In the genomic region with DNA sequence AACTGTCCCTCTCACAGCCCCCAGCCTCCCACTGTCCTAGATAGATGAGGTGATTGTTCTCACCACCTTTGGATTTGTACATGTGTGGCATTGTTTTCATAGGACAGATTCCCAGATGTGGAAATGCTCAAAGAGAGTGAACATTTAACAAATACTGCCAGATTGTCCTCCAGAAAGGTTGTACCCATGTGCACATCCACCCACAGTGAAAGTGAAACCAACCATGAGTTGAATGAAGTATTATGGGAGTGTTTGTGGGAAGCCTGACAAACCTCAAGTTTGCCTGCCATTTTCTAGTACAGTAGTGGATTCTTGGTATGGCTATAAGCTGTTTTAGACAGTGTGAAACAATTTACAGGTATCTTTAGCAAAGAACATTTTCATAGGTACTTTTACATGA, we compare ENCODE assay signal across 9 cellular contexts. TPM values are rescaled to one million over a fixed set of nuclear protein-coding genes. Genes with fewer than 3 reads are reported as not detected.
A peak's percentile ranks its signal among the peaks of the same experiment; 100 is the strongest.
DNase-seq lines count a peak whose midpoint lies in the region; ATAC-seq and TF ChIP-seq lines count a peak whose summit lies in the region.
"Had no signal": no experiment of that assay in that cellular context is flagged by ENCODE, and none has a peak within 500 bp of the region (broad histone marks: within the 10 kb centered on the region; RNA-seq: fewer than 3 reads in every experiment).

No MANE protein-coding gene starts in this region.

- H3K4me1 Mint-ChIP-seq in activated CD4-positive, alpha-beta memory T cell treated with anti-CD3 and anti-CD28 coated beads for 36 hours (ENCODE audit: low read depth) = peaks cover 20% of the 10 kb centered on the region

- TF ChIP-seq POLR2A in right lobe of liver (IDR thresholded peaks at IDR 0.05) = no peak

- no peak overlapping the region for H3K27ac Mint-ChIP-seq in activated CD4-positive, alpha-beta memory T cell treated with anti-CD3 and anti-CD28 coated beads for 36 hours

- peak overlapping the region in 2 of 3 donors; percentile 22 to 39 for H3K27ac ChIP-seq in right lobe of liver
- H3K27ac ChIP-seq: SJSA1 had no signal

- H3K27me3 ChIP-seq in right lobe of liver = no peaks in the 10 kb centered on the region
- H3K27me3 ChIP-seq: SJSA1 had no signal

- peaks cover 0 to 21% (median 4%) of the 10 kb centered on the region in 4 donors for H3K4me1 ChIP-seq in right lobe of liver
- H3K4me1 ChIP-seq: SJSA1 had no signal

- H3K9me3 Mint-ChIP-seq in activated CD4-positive, alpha-beta memory T cell treated with anti-CD3 and anti-CD28 coated beads for 36 hours = no peaks in the 10 kb centered on the region

- H3K9me3 ChIP-seq in right lobe of liver = no peaks in the 10 kb centered on the region
- H3K9me3 ChIP-seq: SJSA1 had no signal

- peak; percentile 37 for DNase-seq in activated CD4-positive, alpha-beta memory T cell treated with anti-CD3 and anti-CD28 coated beads for 36 hours
- DNase-seq in right lobe of liver (peak in 1 of 3 donors; percentile 58), activated gamma-delta T cell (lab: John Stamatoyannopoulos, UW) (no peak), CD1c-positive myeloid dendritic cell (ENCODE audit: extremely low spot score) (no peak)

- intact Hi-C loops in activated CD4-positive, alpha-beta memory T cell treated with anti-CD3 and anti-CD28 coated beads for 36 hours (cut with micrococcal nuclease) = no loop called here
- intact Hi-C loops in right lobe of liver (cut with DNase I) = no loop called here

- no peaks in the 10 kb centered on the region for H3K27me3 Mint-ChIP-seq in activated CD4-positive, alpha-beta memory T cell treated with anti-CD3 and anti-CD28 coated beads for 36 hours

- no peaks in the 10 kb centered on the region for H3K36me3 Mint-ChIP-seq in activated CD4-positive, alpha-beta memory T cell treated with anti-CD3 and anti-CD28 coated beads for 36 hours

- CTCF ChIA-PET in activated CD4-positive, alpha-beta memory T cell treated with anti-CD3 and anti-CD28 coated beads for 36 hours (lab: Charles Lee) = interaction anchor here (1.0 kb wide), 1 partner anchor 14 kb away, joined by 3 read pairs; no protein-coding TSS in a partner anchor

- H3K4me3 Mint-ChIP-seq in activated CD4-positive, alpha-beta memory T cell treated with anti-CD3 and anti-CD28 coated beads for 36 hours = no peak overlapping the region

- POLR2A ChIA-PET in activated CD4-positive, alpha-beta memory T cell treated with anti-CD3 and anti-CD28 coated beads for 36 hours (lab: Charles Lee) = no interaction called here

- no peaks in the 10 kb centered on the region for H3K36me3 ChIP-seq in right lobe of liver
- H3K36me3 ChIP-seq: SJSA1 had no signal

- ATAC-seq in GM18511 (IDR thresholded peaks at IDR 0.05; ENCODE audit: unreplicated experiment) = peak; percentile 68
- peak; percentile 64 for ATAC-seq in HG02852 (IDR thresholded peaks at IDR 0.05; ENCODE audit: unreplicated experiment)
- peak; percentile 89 to 96 (median 95) for ATAC-seq in right lobe of liver
- no peak for ATAC-seq in HG03460 (IDR thresholded peaks at IDR 0.05; ENCODE audit: unreplicated experiment)
- ATAC-seq in GM21737 (IDR thresholded peaks at IDR 0.05; ENCODE audit: unreplicated experiment) = no peak

- TF ChIP-seq CTCF in right lobe of liver (IDR thresholded peaks at IDR 0.05) = no peak

- peak overlapping the region in 2 of 3 donors; percentile 8 to 11 for H3K4me3 ChIP-seq in right lobe of liver
- H3K4me3 ChIP-seq: SJSA1 had no signal

RNA-seq across cellular contexts. Expression of gene ANKRD6, which starts 42.7 kb away (rescaled TPM):
- 1 to 10 TPM; 3.1 to 4.0 TPM for total RNA-seq in activated CD4-positive, alpha-beta memory T cell treated with anti-CD3 and anti-CD28 coated beads for 36 hours
- total RNA-seq in right lobe of liver = 10 to 100 TPM in 2 of 6 experiments, 1 to 10 TPM in 4; 5.3 to 14.8 (median 8.3) TPM

Comparison
In these comparisons a context has a peak if more than half of its experiments do, and no peak if none do; other contexts are left out.
1. ATAC-seq: peak in GM18511 (single experiment), HG02852 (single experiment) and right lobe of liver (4 of 4); none in HG03460 (single experiment) and GM21737 (single experiment).